Comparison of ENCODE assay signal across 21 cellular contexts in genomic region chr14:87934185-87934584, GRCh38. TPM values are rescaled to one million over a fixed set of nuclear protein-coding genes. Genes with fewer than 3 reads are reported as not detected.
A peak's percentile ranks its signal among the peaks of the same experiment; 100 is the strongest.
DNase-seq lines count a peak whose midpoint lies in the region; ATAC-seq, FAIRE-seq and TF ChIP-seq lines count a peak whose summit lies in the region.
"Had no signal": no experiment of that assay in that cellular context is flagged by ENCODE, and none has a peak within 500 bp of the region (broad histone marks: within the 10 kb centered on the region; RNA-seq: fewer than 3 reads in every experiment).

No MANE protein-coding gene starts in this region.

- TF ChIP-seq CTCF in bronchial epithelial cell (IDR thresholded peaks at IDR 0.05; ENCODE audit: insufficient read depth, low read length, severe bottlenecking) (no peak), natural killer cell (IDR thresholded peaks at IDR 0.05) (no peak)

- H3K9me3 Mint-ChIP-seq in stimulated activated naive CD8-positive, alpha-beta T cell treated with anti-CD3 and anti-CD28 coated beads, Interleukin-15, amount 100 ng/mL, for 72 hours = peaks cover 9 to 12% of the 10 kb centered on the region in 2 donors
- H3K9me3 Mint-ChIP-seq in stimulated activated memory B cell treated with anti-CD40 and anti-IgM and Interleukin-4, amounts not matched to agents 10 μg/mL and 1 μg/mL and 100 μg/mL, for 72 hours = peaks cover 3% of the 10 kb centered on the region
- H3K9me3 Mint-ChIP-seq in natural killer cell = peaks cover 0 to 2% of the 10 kb centered on the region in 2 donors
- peaks cover 3 to 6% of the 10 kb centered on the region in 2 donors for H3K9me3 Mint-ChIP-seq in activated T-cell treated with anti-CD3 and anti-CD28 coated beads, Interleukin-2, amount 50 U/mL, for 72 hours

- H3K4me3 ChIP-seq in bronchial epithelial cell (ENCODE audit: low read depth, low read length) = no peak overlapping the region
- H3K4me3 ChIP-seq: GM23248, heart left ventricle, SJSA1, uterus had no signal

- no peak overlapping the region for H3K4me3 Mint-ChIP-seq in stimulated activated naive CD8-positive, alpha-beta T cell treated with anti-CD3 and anti-CD28 coated beads, Interleukin-15, amount 100 ng/mL, for 72 hours
- H3K4me3 Mint-ChIP-seq in stimulated activated memory B cell treated with anti-CD40 and anti-IgM and Interleukin-4, amounts not matched to agents 10 μg/mL and 1 μg/mL and 100 μg/mL, for 72 hours = no peak overlapping the region
- no peak overlapping the region for H3K4me3 Mint-ChIP-seq in natural killer cell
- no peak overlapping the region for H3K4me3 Mint-ChIP-seq in activated T-cell treated with anti-CD3 and anti-CD28 coated beads, Interleukin-2, amount 50 U/mL, for 72 hours
- H3K4me3 Mint-ChIP-seq: naive B cell had no signal

- H3K4me1 Mint-ChIP-seq in stimulated activated naive CD8-positive, alpha-beta T cell treated with anti-CD3 and anti-CD28 coated beads, Interleukin-15, amount 100 ng/mL, for 72 hours = no peaks in the 10 kb centered on the region
- peaks cover 14% of the 10 kb centered on the region for H3K4me1 Mint-ChIP-seq in stimulated activated memory B cell treated with anti-CD40 and anti-IgM and Interleukin-4, amounts not matched to agents 10 μg/mL and 1 μg/mL and 100 μg/mL, for 72 hours
- peaks cover 17 to 23% of the 10 kb centered on the region in 2 donors for H3K4me1 Mint-ChIP-seq in natural killer cell
- no peaks in the 10 kb centered on the region for H3K4me1 Mint-ChIP-seq in activated T-cell treated with anti-CD3 and anti-CD28 coated beads, Interleukin-2, amount 50 U/mL, for 72 hours (ENCODE audit: low read depth)

- no peaks in the 10 kb centered on the region for H3K27me3 ChIP-seq in bronchial epithelial cell (ENCODE audit: control insufficient read depth, insufficient read depth, low read length)
- H3K27me3 ChIP-seq: heart left ventricle, SJSA1, uterus had no signal

- peak; percentile 28 for ATAC-seq in stimulated activated naive CD8-positive, alpha-beta T cell treated with anti-CD3 and anti-CD28 coated beads, Interleukin-15, amount 100 ng/mL, for 72 hours
- no peak for ATAC-seq in stimulated activated naive CD8-positive, alpha-beta T cell treated with anti-CD3 and anti-CD28 coated beads, Interleukin-15, Interleukin-2, amounts not matched to agents 100 U/mL and 50 U/mL, for 24 hours
- no peak for ATAC-seq in stimulated activated memory B cell treated with anti-CD40 and anti-IgM and Interleukin-4, amounts not matched to agents 10 μg/mL and 1 μg/mL and 100 μg/mL, for 72 hours
- ATAC-seq in natural killer cell (no peak), GM18867 (IDR thresholded peaks at IDR 0.05; ENCODE audit: unreplicated experiment) (no peak)
- ATAC-seq in activated T-cell treated with anti-CD3 and anti-CD28 coated beads, Interleukin-2, amount 50 U/mL, for 72 hours (replicated peaks in 1 of 2) = no peak
- ATAC-seq: heart left ventricle, left colon, right cardiac atrium had no signal

- FAIRE-seq in bronchial epithelial cell (lab: Jason Lieb, UNC) = no peak

- peaks cover 67% of the 10 kb centered on the region for H3K36me3 Mint-ChIP-seq in stimulated activated memory B cell treated with anti-CD40 and anti-IgM and Interleukin-4, amounts not matched to agents 10 μg/mL and 1 μg/mL and 100 μg/mL, for 72 hours
- peaks cover 29% of the 10 kb centered on the region for H3K36me3 Mint-ChIP-seq in natural killer cell
- peaks cover 17 to 24% of the 10 kb centered on the region in 2 donors for H3K36me3 Mint-ChIP-seq in activated T-cell treated with anti-CD3 and anti-CD28 coated beads, Interleukin-2, amount 50 U/mL, for 72 hours (ENCODE audit: insufficient read depth in 2 of 2)

- H3K27ac Mint-ChIP-seq in stimulated activated naive CD8-positive, alpha-beta T cell treated with anti-CD3 and anti-CD28 coated beads, Interleukin-15, amount 100 ng/mL, for 72 hours = no peak overlapping the region
- H3K27ac Mint-ChIP-seq in stimulated activated memory B cell treated with anti-CD40 and anti-IgM and Interleukin-4, amounts not matched to agents 10 μg/mL and 1 μg/mL and 100 μg/mL, for 72 hours = no peak overlapping the region
- H3K27ac Mint-ChIP-seq in natural killer cell = no peak overlapping the region
- no peak overlapping the region for H3K27ac Mint-ChIP-seq in activated T-cell treated with anti-CD3 and anti-CD28 coated beads, Interleukin-2, amount 50 U/mL, for 72 hours
- H3K27ac Mint-ChIP-seq: naive B cell had no signal

- no peaks in the 10 kb centered on the region for H3K36me3 ChIP-seq in bronchial epithelial cell (ENCODE audit: control insufficient read depth, insufficient read depth, low read length)
- H3K36me3 ChIP-seq: SJSA1, uterus had no signal

- no peak for DNase-seq in stimulated activated naive CD8-positive, alpha-beta T cell treated with anti-CD3 and anti-CD28 coated beads, Interleukin-15, amount 100 ng/mL, for 72 hours
- no peak for DNase-seq in stimulated activated naive CD8-positive, alpha-beta T cell treated with anti-CD3 and anti-CD28 coated beads, Interleukin-15, Interleukin-2, amounts not matched to agents 100 U/mL and 50 U/mL, for 24 hours
- DNase-seq in NCI-H526 treated with DMSO at 0.1 percent for 48 hours (lab: John Stamatoyannopoulos, UW) = peak; percentile 14
- peak; percentile 8 for DNase-seq in bronchial epithelial cell (ENCODE audit: low read depth)
- no peak for DNase-seq in natural killer cell
- no peak for DNase-seq in activated T-cell treated with anti-CD3 and anti-CD28 coated beads, Interleukin-2, amount 50 U/mL, for 72 hours
- DNase-seq: activated naive CD4-positive, alpha-beta T cell treated with anti-CD3 and anti-CD28 coated beads, Interleukin-2, amount 50 U/mL, for 16 hours; AML-193; caudate nucleus; GM23248; heart left ventricle; left colon; naive B cell; NCI-H1048; right cardiac atrium; stimulated activated CD4-positive, alpha-beta T cell treated with anti-CD3 and anti-CD28 coated beads, Interleukin-4, amount 100 ng/mL, for 1 hour; uterus had no signal

- intact Hi-C loops in natural killer cell (cut with micrococcal nuclease) = no loop called here

- no peaks in the 10 kb centered on the region for H3K27me3 Mint-ChIP-seq in stimulated activated naive CD8-positive, alpha-beta T cell treated with anti-CD3 and anti-CD28 coated beads, Interleukin-15, amount 100 ng/mL, for 72 hours
- no peaks in the 10 kb centered on the region for H3K27me3 Mint-ChIP-seq in stimulated activated memory B cell treated with anti-CD40 and anti-IgM and Interleukin-4, amounts not matched to agents 10 μg/mL and 1 μg/mL and 100 μg/mL, for 72 hours
- H3K27me3 Mint-ChIP-seq in natural killer cell (ENCODE audit: low read depth in 2 of 2) = no peaks in the 10 kb centered on the region
- no peaks in the 10 kb centered on the region for H3K27me3 Mint-ChIP-seq in activated T-cell treated with anti-CD3 and anti-CD28 coated beads, Interleukin-2, amount 50 U/mL, for 72 hours (ENCODE audit: low read depth)
- H3K27me3 Mint-ChIP-seq: naive B cell had no signal

RNA-seq across cellular contexts. Expression of gene GALC, which starts 58.8 kb away (rescaled TPM):
- total RNA-seq in bronchial epithelial cell (12.6 and 20.5 TPM in 2 replicates), natural killer cell (10 to 100 TPM; 50.3 to 78.2 (median 67.2) TPM)
- total RNA-seq in activated T-cell treated with anti-CD3 and anti-CD28 coated beads, Interleukin-2, amount 50 U/mL, for 72 hours = 10 to 100 TPM; 40.1 to 40.3 TPM
- total RNA-seq: HT1080 had no signal

Comparison
In these comparisons a context has a peak if more than half of its experiments do, and no peak if none do; other contexts are left out.
1. DNase-seq: peak in NCI-H526 treated with DMSO at 0.1 percent for 48 hours (single experiment) and bronchial epithelial cell (single experiment); none in stimulated activated naive CD8-positive, alpha-beta T cell treated with anti-CD3 and anti-CD28 coated beads, Interleukin-15, amount 100 ng/mL, for 72 hours (0 of 2), stimulated activated naive CD8-positive, alpha-beta T cell treated with anti-CD3 and anti-CD28 coated beads, Interleukin-15, Interleukin-2, amounts not matched to agents 100 U/mL and 50 U/mL, for 24 hours (single experiment), natural killer cell (single experiment) and activated T-cell treated with anti-CD3 and anti-CD28 coated beads, Interleukin-2, amount 50 U/mL, for 72 hours (0 of 2).